ENCODE assay signal across 7 cellular contexts in genomic region chr2:171522057-171522803, GRCh38. TPM values are rescaled to one million over a fixed set of nuclear protein-coding genes. Genes with fewer than 3 reads are reported as not detected.
DNase-seq lines count a peak whose midpoint lies in the region; ATAC-seq and TF ChIP-seq lines count a peak whose summit lies in the region.

Gene CYBRD1 (plus strand): TSS chr2:171522474. CDS start chr2:171522546, 72 bp downstream.

- H3K4me3 Mint-ChIP-seq in natural killer cell = peak within 1 kb of the TSS; percentile 94

- intact Hi-C loops in natural killer cell (cut with micrococcal nuclease) = no loop called here
- intact Hi-C loops in vagina (cut with DNase I) = loop anchor here (5.0 kb wide), 1 partner anchor 90 kb away; the partner anchor contains the start of genes DCAF17 and METTL8

- peaks cover 30% of the 10 kb centered on the region for H3K4me1 ChIP-seq in vagina

- H3K36me3 ChIP-seq in vagina = no peaks in the 10 kb centered on the region

- peak within 1 kb of the TSS; percentile 69 to 77 for H3K27ac Mint-ChIP-seq in natural killer cell

- H3K36me3 Mint-ChIP-seq in natural killer cell = no peaks in the 10 kb centered on the region

- TF ChIP-seq CTCF in foreskin fibroblast (IDR thresholded peaks at IDR 0.05; ENCODE audit: low read depth, low read length) = peak; percentile 7
- no peak for TF ChIP-seq CTCF in natural killer cell (IDR thresholded peaks at IDR 0.05)
- no peak for TF ChIP-seq CTCF in vagina (IDR thresholded peaks at IDR 0.05)

- peak; percentile 15 to 76 for TF ChIP-seq POLR2A in vagina (IDR thresholded peaks at IDR 0.05)

- peaks cover 19 to 30% of the 10 kb centered on the region in 2 donors for H3K4me1 Mint-ChIP-seq in natural killer cell

- peaks cover 0 to 7% of the 10 kb centered on the region in 2 donors for H3K27me3 Mint-ChIP-seq in natural killer cell (ENCODE audit: low read depth in 2 of 2)

- peak within 1 kb of the TSS; percentile 91 for H3K27ac ChIP-seq in vagina

- H3K27me3 ChIP-seq in vagina = no peaks in the 10 kb centered on the region

- DNase-seq in GM04504 (ENCODE audit: low read depth) (peak; percentile 79), Kasumi-1 (lab: John Stamatoyannopoulos, UW) (peak; percentile 94), foreskin fibroblast (peak; percentile 93 to 98), natural killer cell (peak; percentile 32), vagina (ENCODE audit: extremely low spot score in 2 of 2) (peak in 1 of 2 donors; percentile 92)
- DNase-seq in activated T-cell treated with anti-CD3 and anti-CD28 coated beads, Interleukin-2, amount 50 U/mL, for 48 hours = peak; percentile 48 to 54

- H3K9me3 ChIP-seq in vagina = no peaks in the 10 kb centered on the region

- H3K9me3 Mint-ChIP-seq in natural killer cell = no peaks in the 10 kb centered on the region

- ATAC-seq in GM21576 (IDR thresholded peaks at IDR 0.05; ENCODE audit: unreplicated experiment) (peak; percentile 58), natural killer cell (peak; percentile 52 to 65 (median 61))

- H3K4me3 ChIP-seq in foreskin fibroblast (ENCODE audit: low read depth in 1 of 2, low read length in 2 of 2) (peak within 1 kb of the TSS; percentile 92 to 94), vagina (peak within 1 kb of the TSS; percentile 56 to 71)

RNA-seq across cellular contexts. Expression of gene CYBRD1, which starts in this region (rescaled TPM):
- total RNA-seq in natural killer cell = 10 to 100 TPM; 13.6 to 28.7 (median 16.4) TPM
- 226 TPM for total RNA-seq in vagina
